Comparison of ENCODE assay signal across 8 cellular contexts in genomic region chr2:98935111-98935770, GRCh38. TPM values are rescaled to one million over a fixed set of nuclear protein-coding genes. Genes with fewer than 3 reads are reported as not detected.
DNase-seq lines count a peak whose midpoint lies in the region; ATAC-seq and TF ChIP-seq lines count a peak whose summit lies in the region.

No MANE protein-coding gene starts in this region.

- no peak overlapping the region for H3K27ac ChIP-seq in heart right ventricle
- no peak overlapping the region for H3K27ac ChIP-seq in brain microvascular endothelial cell
- H3K27ac ChIP-seq in mesodermal cell (ENCODE audit: low read depth, low read length, severe bottlenecking), result no peak overlapping the region
- H3K27ac ChIP-seq in aorta (ENCODE audit: low read depth in 1 of 2, low read length in 2 of 2), result no peak overlapping the region

- 12% methylated on average over 19 of the region's 19 CpGs for WGBS in heart right ventricle, 2 donors
- WGBS in mesodermal cell (ENCODE audit: insufficient coverage in 2 of 2), 2 experiments, result 16 to 33% methylated on average over 8 to 15 of the region's 19 CpGs
- WGBS in aorta, 2 donors, result 22 to 25% methylated on average over 19 of the region's 19 CpGs

- H3K9me3 ChIP-seq in heart right ventricle (no peaks in the 10 kb centered on the region), mesodermal cell (ENCODE audit: control insufficient read depth, low read length) (no peaks in the 10 kb centered on the region), aorta (ENCODE audit: control insufficient read depth, low read length) (no peaks in the 10 kb centered on the region)

- ATAC-seq in heart right ventricle, result no peak
- ATAC-seq in left ventricle myocardium superior, result no peak
- ATAC-seq in aorta (ENCODE audit: low FRiP score), result no peak
- no peak for ATAC-seq in GM18502 (IDR thresholded peaks at IDR 0.05; ENCODE audit: poor library complexity, unreplicated experiment)

- DNase-seq in heart right ventricle (no peak), left ventricle myocardium superior (no peak), brain microvascular endothelial cell (no peak), aorta (no peak), AG20443 (ENCODE audit: low spot score) (no peak)
- no peak for DNase-seq in activated CD4-positive, alpha-beta T cell treated with anti-CD3 and anti-CD28 coated beads, Interleukin-2, amount 50 U/mL, for 4 hours

- H3K27me3 ChIP-seq in heart right ventricle, result peaks cover 4 to 70% (median 57%) of the 10 kb centered on the region in 7 donors
- H3K27me3 ChIP-seq in brain microvascular endothelial cell (replicated peaks), result peaks cover 36% of the 10 kb centered on the region
- H3K27me3 ChIP-seq in aorta (ENCODE audit: control insufficient read depth in 1 of 2, insufficient read depth in 2 of 2, low read length in 1 of 2), result no peaks in the 10 kb centered on the region

- intact Hi-C loops in heart right ventricle (cut with DNase I) (no loop called here), left ventricle myocardium superior (cut with micrococcal nuclease) (no loop called here), aorta (cut with DNase I) (no loop called here)

- TF ChIP-seq CTCF in heart right ventricle (IDR thresholded peaks at IDR 0.05) (no peak), brain microvascular endothelial cell (IDR thresholded peaks at IDR 0.05; ENCODE audit: low read depth, low read length, missing control alignments) (no peak)

- peak overlapping the region in 9 of 10 donors; percentile 33 to 54 (median 45) for H3K4me3 ChIP-seq in heart right ventricle
- H3K4me3 ChIP-seq in brain microvascular endothelial cell (ENCODE audit: low read depth, low read length), result peak overlapping the region; percentile 20
- peak overlapping the region; percentile 23 for H3K4me3 ChIP-seq in mesodermal cell (ENCODE audit: extremely low read depth, insufficient read depth, low read length, poor library complexity, severe bottlenecking)
- peak overlapping the region; percentile 60 to 70 for H3K4me3 ChIP-seq in aorta (ENCODE audit: low read length in 2 of 2)

- no peaks in the 10 kb centered on the region for H3K36me3 ChIP-seq in heart right ventricle
- H3K36me3 ChIP-seq in brain microvascular endothelial cell (replicated peaks), result no peaks in the 10 kb centered on the region
- no peaks in the 10 kb centered on the region for H3K36me3 ChIP-seq in mesodermal cell (ENCODE audit: control insufficient read depth, insufficient read depth, low read length)
- H3K36me3 ChIP-seq in aorta (ENCODE audit: control insufficient read depth in 1 of 2, insufficient read depth in 2 of 2, low read length in 1 of 2), result no peaks in the 10 kb centered on the region

- in situ Hi-C loops in brain microvascular endothelial cell (cut with HindIII; ENCODE audit: low pct_ligation_motif_present, low sequenced_read_pairs), result no loop called here

- peaks cover 3 to 19% (median 14%) of the 10 kb centered on the region in 9 donors for H3K4me1 ChIP-seq in heart right ventricle
- H3K4me1 ChIP-seq in mesodermal cell (ENCODE audit: control insufficient read depth, insufficient read depth, low read length, poor library complexity, severe bottlenecking), result no peaks in the 10 kb centered on the region
- no peaks in the 10 kb centered on the region for H3K4me1 ChIP-seq in aorta (ENCODE audit: control insufficient read depth in 1 of 2, insufficient read depth in 2 of 2, low read length in 2 of 2)

RNA-seq across cellular contexts. Expression of gene CRACDL, which starts 0.8 kb away (rescaled TPM):
- total RNA-seq in heart right ventricle, result 1 to 10 TPM; 1.2 to 4.6 (median 2.7) TPM
- 1 to 10 TPM; 3.1 to 7.9 TPM for polyA plus RNA-seq in heart right ventricle
- 4.0 TPM for total RNA-seq in left ventricle myocardium superior
- polyA plus RNA-seq in mesodermal cell (2013, experiment 1 of 2), result 1.00 TPM
- 0.20 TPM for polyA plus RNA-seq in mesodermal cell (2013, experiment 2 of 2)
- total RNA-seq in aorta, result 1 to 10 TPM; 6.0 to 7.5 TPM
- 1 to 10 TPM in 1 of 2 donors, under 1 TPM in 1; 0.67 to 6.4 TPM for polyA plus RNA-seq in aorta
